ENCODE assay signal across 18 cellular contexts in genomic region chr9:16769291-16769690, GRCh38.
"Had no signal": no experiment of that assay in that cellular context is flagged by ENCODE, and none has a peak within 500 bp of the region (broad histone marks: within the 10 kb centered on the region; RNA-seq: fewer than 3 reads in every experiment).

No MANE protein-coding gene starts in this region.

- H3K9me3 ChIP-seq: colonic mucosa, neutrophil, psoas muscle, stomach, thoracic aorta, transverse colon had no signal

- H3K4me3 ChIP-seq: colonic mucosa, psoas muscle, stomach, thoracic aorta, transverse colon had no signal

- DNase-seq: colonic mucosa; dermis blood vessel endothelial cell; erythroblast; foreskin keratinocyte; head of caudate nucleus; hippocampal formation; mammary epithelial cell; naive thymus-derived CD4-positive, alpha-beta T cell; nephron progenitor cell; psoas muscle; small intestine; stimulated activated CD4-positive, alpha-beta T cell treated with anti-CD3 and anti-CD28 coated beads, Interleukin-12 subunit alpha, Interleukin-12 subunit beta, amount 100 ng/mL, for 4 hours; stimulated activated naive CD4-positive, alpha-beta T cell; stomach; substantia nigra; transverse colon had no signal

- H3K36me3 ChIP-seq: colonic mucosa, neutrophil, stomach, thoracic aorta, transverse colon had no signal

- H3K27ac ChIP-seq: colonic mucosa, foreskin keratinocyte, neutrophil, psoas muscle, stomach, thoracic aorta, transverse colon had no signal

- H3K27me3 ChIP-seq: colonic mucosa, foreskin keratinocyte, neutrophil, stomach, transverse colon had no signal

- H3K4me1 ChIP-seq: colonic mucosa, foreskin keratinocyte, transverse colon had no signal
